Comparison of ENCODE assay signal across 10 cellular contexts in the genomic region with DNA sequence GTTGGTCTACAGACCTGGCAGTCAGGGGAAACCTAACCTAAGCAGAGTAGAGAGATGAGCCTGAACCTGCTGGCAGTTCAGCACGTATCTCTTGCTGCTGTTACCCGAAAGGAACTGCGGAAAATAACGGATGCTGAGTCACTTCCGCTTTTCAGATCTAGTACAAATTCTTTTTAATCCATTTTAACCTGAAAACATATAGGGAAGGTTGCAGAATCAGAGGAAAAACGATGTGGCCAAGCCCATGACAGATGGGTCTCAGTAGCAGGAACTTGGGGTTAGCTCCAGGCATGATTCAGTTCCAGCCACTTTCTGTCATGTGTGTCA.
A peak's percentile ranks its signal among the peaks of the same experiment; 100 is the strongest.
DNase-seq lines count a peak whose midpoint lies in the region; ATAC-seq, FAIRE-seq and TF ChIP-seq lines count a peak whose summit lies in the region.
"Had no signal": no experiment of that assay in that cellular context is flagged by ENCODE, and none has a peak within 500 bp of the region (broad histone marks: within the 10 kb centered on the region; RNA-seq: fewer than 3 reads in every experiment).

No MANE protein-coding gene starts in this region.

- H3K79me1 ChIP-seq in mesendoderm (ENCODE audit: low read length), result no peaks in the 10 kb centered on the region

- H2BK120ac ChIP-seq in mesendoderm (ENCODE audit: low read depth, low read length), result no peak overlapping the region

- H3K4me3 ChIP-seq in mesendoderm (ENCODE audit: low read length), result no peak overlapping the region
- H3K4me3 ChIP-seq: lung had no signal

- no peak overlapping the region for H4K8ac ChIP-seq in mesendoderm (ENCODE audit: low read depth, low read length)

- DNase-seq in LHCN-M2 (ENCODE audit: low read depth), result peak; percentile 6
- DNase-seq in activated T-cell treated with anti-CD3 and anti-CD28 coated beads, Interleukin-2, amount 50 U/mL, for 48 hours, result peak; percentile 50 to 64
- peak; percentile 6 for DNase-seq in stimulated activated CD4-positive, alpha-beta T cell treated with anti-CD3 and anti-CD28 coated beads, Interleukin-4, amount 100 ng/mL, for 1 hour
- DNase-seq in NCI-H2029 (lab: John Stamatoyannopoulos, UW), result no peak
- no peak for DNase-seq in mesendoderm
- no peak for DNase-seq in H54 (ENCODE audit: insufficient read length, low spot score)

- H2BK15ac ChIP-seq in mesendoderm (replicated peaks; ENCODE audit: low read depth), result no peak overlapping the region

- H3K27ac ChIP-seq in mesendoderm (ENCODE audit: low read depth, low read length), result no peak overlapping the region
- H3K27ac ChIP-seq: epithelial cell of prostate had no signal

- H2BK5ac ChIP-seq in mesendoderm (ENCODE audit: low read length), result no peak overlapping the region

- H3K9ac ChIP-seq in mesendoderm (ENCODE audit: low read length), result no peak overlapping the region

- no peak overlapping the region for H3K56ac ChIP-seq in mesendoderm (ENCODE audit: low read length)

- H3K23ac ChIP-seq in mesendoderm (ENCODE audit: low read length), result no peak overlapping the region

- no CpG with 5 or more reads among the region's 6 CpGs for WGBS in mesendoderm (ENCODE audit: extremely low coverage, insufficient coverage, low lambda C conversion rate)

- no peak overlapping the region for H2AK5ac ChIP-seq in mesendoderm (ENCODE audit: low read length)

- ATAC-seq in GM18511 (IDR thresholded peaks at IDR 0.05; ENCODE audit: unreplicated experiment) (peak; percentile 78), HG03175 (IDR thresholded peaks at IDR 0.05; ENCODE audit: unreplicated experiment) (no peak)

- no peak overlapping the region for H3K4ac ChIP-seq in mesendoderm (ENCODE audit: low read depth, low read length)

- H3K36me3 ChIP-seq in mesendoderm (ENCODE audit: control insufficient read depth, insufficient read depth, low read length), result no peaks in the 10 kb centered on the region

- H3K18ac ChIP-seq in mesendoderm (ENCODE audit: low read length), result no peak overlapping the region

- no peaks in the 10 kb centered on the region for H3K79me2 ChIP-seq in mesendoderm (ENCODE audit: control insufficient read depth, insufficient read depth, low read length)

- TF ChIP-seq POLR2A in H54 (IDR thresholded peaks at IDR 0.05; ENCODE audit: low read depth, low read length), result no peak

- H4K5ac ChIP-seq in mesendoderm (ENCODE audit: low read length), result no peak overlapping the region

- no peaks in the 10 kb centered on the region for H3K27me3 ChIP-seq in mesendoderm (ENCODE audit: insufficient read depth, low read length, poor library complexity)

- no peak overlapping the region for H3K4me2 ChIP-seq in mesendoderm (ENCODE audit: low read length)

- no peak for FAIRE-seq in H54 (lab: Jason Lieb, UNC)

- H3K4me1 ChIP-seq in mesendoderm (ENCODE audit: control insufficient read depth, low read depth, low read length), result no peaks in the 10 kb centered on the region

Comparison
In these comparisons a context has a peak if more than half of its experiments do, and no peak if none do; other contexts are left out.
1. DNase-seq: peak in LHCN-M2 (single experiment), activated T-cell treated with anti-CD3 and anti-CD28 coated beads, Interleukin-2, amount 50 U/mL, for 48 hours (2 of 2) and stimulated activated CD4-positive, alpha-beta T cell treated with anti-CD3 and anti-CD28 coated beads, Interleukin-4, amount 100 ng/mL, for 1 hour (single experiment); none in NCI-H2029 (single experiment), mesendoderm (single experiment) and H54 (single experiment).